12 cellular contexts compared by ENCODE assay signal in genomic region chr19:45115809-45116615, GRCh38. TPM values are rescaled to one million over a fixed set of nuclear protein-coding genes. Genes with fewer than 3 reads are reported as not detected.
DNase-seq lines count a peak whose midpoint lies in the region; ATAC-seq and TF ChIP-seq lines count a peak whose summit lies in the region.
"Had no signal": no experiment of that assay in that cellular context is flagged by ENCODE, and none has a peak within 500 bp of the region (broad histone marks: within the 10 kb centered on the region; RNA-seq: fewer than 3 reads in every experiment).

No MANE protein-coding gene starts in this region.

- intact Hi-C loops in gastrocnemius medialis (cut with DNase I; ENCODE audit: low total_unique reads) = no loop called here

- no peak for TF ChIP-seq CTCF in gastrocnemius medialis (IDR thresholded peaks at IDR 0.05 in 4 of 5, conservative IDR thresholded peaks at IDR 0.05 in 1 of 5)

- H3K36me3 ChIP-seq in gastrocnemius medialis = no peaks in the 10 kb centered on the region

- peaks cover 40 to 46% of the 10 kb centered on the region in 2 donors for H3K4me1 ChIP-seq in gastrocnemius medialis

- no peaks in the 10 kb centered on the region for H3K27me3 ChIP-seq in gastrocnemius medialis

- DNase-seq in GF-D8 (lab: John Stamatoyannopoulos, UW) (peak; percentile 65), NCI-H1092 treated with DMSO at 0.1 percent for 48 hours (lab: John Stamatoyannopoulos, UW) (peak; percentile 27), SIG-M5 treated with dmso at 0.1 percent for 504 hours (lab: John Stamatoyannopoulos, UW; ENCODE audit: unreplicated experiment) (peak; percentile 61), gastrocnemius medialis (peak; percentile 67 to 85), NCI-H1436 (lab: John Stamatoyannopoulos, UW) (no peak), SKM-1 treated with dmso at 0.1 percent for 144 hours (lab: John Stamatoyannopoulos, UW; ENCODE audit: unreplicated experiment) (no peak)
- DNase-seq: effector CD4-positive, alpha-beta T cell; NCI-H1105; posterior cingulate gyrus had no signal

- peak overlapping the region; percentile 68 to 86 (median 79) for H3K27ac ChIP-seq in gastrocnemius medialis

- ATAC-seq in gastrocnemius medialis = peak; percentile 95 to 98
- no peak for ATAC-seq in activated CD4-positive, CD25-positive, alpha-beta regulatory T cell treated with anti-CD3 and anti-CD28 coated beads, Interleukin-2, amount 50 U/mL, for 24 hours
- ATAC-seq: HCT116 had no signal

- in situ Hi-C loops in gastrocnemius medialis (cut with MboI; ENCODE audit: low sequenced_read_pairs in 4 of 4) = no loop called here

- no peak for TF ChIP-seq POLR2A in gastrocnemius medialis (IDR thresholded peaks at IDR 0.05)

- H3K9me3 ChIP-seq in gastrocnemius medialis = no peaks in the 10 kb centered on the region

- H3K4me3 ChIP-seq in gastrocnemius medialis = no peak overlapping the region

RNA-seq across cellular contexts. Expression of gene PPP1R37, which starts 23.0 kb away (rescaled TPM):
- total RNA-seq in gastrocnemius medialis = 10 to 100 TPM; 30.5 to 51.1 (median 39.7) TPM

RNA-seq across cellular contexts. Expression of gene GEMIN7, which starts 37.0 kb away (rescaled TPM):
- 10 to 100 TPM; 18.6 to 33.4 (median 27.9) TPM for total RNA-seq in gastrocnemius medialis

RNA-seq across cellular contexts. Expression of gene ZNF296, which starts 39.7 kb away (rescaled TPM):
- total RNA-seq in gastrocnemius medialis = not detected

RNA-seq across cellular contexts. Expression of gene NKPD1, which starts 44.8 kb away (rescaled TPM):
- under 1 TPM in 1 of 4 donors, not detected in 3; 0.16 TPM for total RNA-seq in gastrocnemius medialis
- total RNA-seq: liver had no signal

Comparison
In these comparisons a context has a peak if more than half of its experiments do, and no peak if none do; other contexts are left out.
1. DNase-seq: peak in GF-D8 (single experiment), NCI-H1092 treated with DMSO at 0.1 percent for 48 hours (single experiment), SIG-M5 treated with dmso at 0.1 percent for 504 hours (single experiment) and gastrocnemius medialis (2 of 2); none in NCI-H1436 (single experiment) and SKM-1 treated with dmso at 0.1 percent for 144 hours (single experiment).
2. ATAC-seq: peak in gastrocnemius medialis (2 of 2); none in activated CD4-positive, CD25-positive, alpha-beta regulatory T cell treated with anti-CD3 and anti-CD28 coated beads, Interleukin-2, amount 50 U/mL, for 24 hours (0 of 2).